ENCODE assay signal across 8 cellular contexts in genomic region chr7:139360210-139360947, GRCh38. TPM values are rescaled to one million over a fixed set of nuclear protein-coding genes. Genes with fewer than 3 reads are reported as not detected.
DNase-seq lines count a peak whose midpoint lies in the region; ATAC-seq and TF ChIP-seq lines count a peak whose summit lies in the region.

No MANE protein-coding gene starts in this region.

- DNase-seq in ELF-1 (ENCODE audit: low read depth, low spot score) (peak; percentile 99), H4 (ENCODE audit: low spot score) (peak; percentile 94), LoVo (ENCODE audit: low spot score) (peak; percentile 99), RPMI8226 (peak; percentile 98), fibroblast of peridontal ligament (ENCODE audit: extremely low read depth) (peak; percentile 86), natural killer cell (peak; percentile 97)
- peak; percentile 98 for DNase-seq in activated T-helper 9 cell treated with anti-CD3 and anti-CD28 coated beads, Interleukin-2, amount 50 U/mL, for 16 hours (ENCODE audit: low read depth)
- peak; percentile 96 for DNase-seq in stimulated activated naive B cell treated with anti-CD40 and anti-IgM and Interleukin-4, amounts not matched to agents 10 μg/mL and 1 μg/mL and 100 μg/mL, for 72 hours

- peak overlapping the region; percentile 98 for H3K4me3 Mint-ChIP-seq in natural killer cell
- peak overlapping the region; percentile 98 to 99 for H3K4me3 Mint-ChIP-seq in stimulated activated naive B cell treated with anti-CD40 and anti-IgM and Interleukin-4, amounts not matched to agents 10 μg/mL and 1 μg/mL and 100 μg/mL, for 72 hours

- peaks cover 41 to 43% of the 10 kb centered on the region in 2 donors for H3K4me1 Mint-ChIP-seq in natural killer cell
- H3K4me1 Mint-ChIP-seq in stimulated activated naive B cell treated with anti-CD40 and anti-IgM and Interleukin-4, amounts not matched to agents 10 μg/mL and 1 μg/mL and 100 μg/mL, for 72 hours, result peaks cover 9 to 41% of the 10 kb centered on the region in 2 donors

- H3K9me3 Mint-ChIP-seq in natural killer cell, result no peaks in the 10 kb centered on the region
- H3K9me3 Mint-ChIP-seq in stimulated activated naive B cell treated with anti-CD40 and anti-IgM and Interleukin-4, amounts not matched to agents 10 μg/mL and 1 μg/mL and 100 μg/mL, for 72 hours, result no peaks in the 10 kb centered on the region

- no peaks in the 10 kb centered on the region for H3K36me3 Mint-ChIP-seq in natural killer cell
- H3K36me3 Mint-ChIP-seq in stimulated activated naive B cell treated with anti-CD40 and anti-IgM and Interleukin-4, amounts not matched to agents 10 μg/mL and 1 μg/mL and 100 μg/mL, for 72 hours, result peaks cover 10 to 30% of the 10 kb centered on the region in 2 donors

- H3K27me3 Mint-ChIP-seq in natural killer cell (ENCODE audit: low read depth in 2 of 2), result no peaks in the 10 kb centered on the region
- no peaks in the 10 kb centered on the region for H3K27me3 Mint-ChIP-seq in stimulated activated naive B cell treated with anti-CD40 and anti-IgM and Interleukin-4, amounts not matched to agents 10 μg/mL and 1 μg/mL and 100 μg/mL, for 72 hours

- no peak for TF ChIP-seq CTCF in natural killer cell (IDR thresholded peaks at IDR 0.05)

- intact Hi-C loops in natural killer cell (cut with micrococcal nuclease), result loop anchor here (5.0 kb wide), 1 partner anchor 817 kb away; the partner anchor contains the start of gene KDM7A

- H3K27ac Mint-ChIP-seq in natural killer cell, result peak overlapping the region; percentile 97 to 98
- peak overlapping the region; percentile 99 for H3K27ac Mint-ChIP-seq in stimulated activated naive B cell treated with anti-CD40 and anti-IgM and Interleukin-4, amounts not matched to agents 10 μg/mL and 1 μg/mL and 100 μg/mL, for 72 hours

- peak; percentile 68 to 84 (median 72) for ATAC-seq in natural killer cell
- peak; percentile 80 for ATAC-seq in stimulated activated naive B cell treated with anti-CD40 and anti-IgM and Interleukin-4, amounts not matched to agents 10 μg/mL and 1 μg/mL and 100 μg/mL, for 72 hours (replicated peaks)

RNA-seq across cellular contexts. Expression of gene LUC7L2, which starts 0.7 kb away (rescaled TPM):
- 45.9 and 61.2 TPM in 2 replicates for total RNA-seq in H4 (2014; rRNA removed; shearing (Covaris generic))
- 100 to 1,000 TPM; 183 to 192 (median 186) TPM for total RNA-seq in natural killer cell

RNA-seq across cellular contexts. Expression of gene FMC1, which starts 19.2 kb away (rescaled TPM):
- total RNA-seq in H4 (2014; rRNA removed; shearing (Covaris generic)), result 19.4 and 21.0 TPM in 2 replicates
- 1 to 10 TPM; 5.1 to 7.2 (median 6.9) TPM for total RNA-seq in natural killer cell

Comparison
In these comparisons a context has a peak if more than half of its experiments do, and no peak if none do; other contexts are left out.
1. Peak in every context shown above with its lines: DNase-seq and ATAC-seq.